ENCODE assay signal across 12 cellular contexts in the genomic region with DNA sequence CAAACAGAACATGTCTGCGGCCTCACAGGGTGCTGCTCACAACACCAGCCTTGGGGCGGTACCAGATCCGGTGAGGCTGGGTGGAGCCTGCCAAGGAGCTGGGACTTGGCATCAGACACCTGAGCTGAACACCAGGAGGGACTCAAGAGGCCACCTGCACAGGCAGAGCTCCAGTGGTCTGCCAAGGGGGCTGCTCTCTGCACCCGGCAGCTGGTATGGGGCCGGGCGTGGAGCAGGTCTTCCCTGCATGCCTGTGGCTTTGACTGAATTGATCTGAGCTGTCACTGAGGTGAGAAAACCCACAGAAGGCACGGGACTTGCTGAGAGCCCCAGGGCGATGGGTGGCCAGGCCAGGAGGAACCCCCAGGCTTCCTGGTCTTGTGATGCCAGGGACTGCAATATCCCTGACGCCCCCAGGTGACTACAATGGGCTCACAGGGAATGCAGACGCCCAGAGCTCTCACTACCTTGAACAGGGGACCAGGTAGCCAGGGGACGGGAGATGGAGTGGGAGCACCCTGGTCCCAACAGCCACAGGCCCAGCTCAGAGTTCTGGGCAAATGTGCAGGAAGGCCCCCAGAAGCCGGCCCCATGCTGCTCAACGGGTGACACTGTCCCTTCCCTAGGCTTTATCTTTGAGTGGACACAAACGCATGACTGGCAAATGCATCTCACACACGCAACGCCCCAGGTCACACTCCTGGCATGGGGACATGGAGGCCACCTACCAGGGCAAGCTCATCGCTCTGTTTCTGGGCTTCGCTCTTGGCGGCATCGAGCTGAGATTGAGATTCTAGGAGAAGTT. TPM values are rescaled to one million over a fixed set of nuclear protein-coding genes. Genes with fewer than 3 reads are reported as not detected.
DNase-seq lines count a peak whose midpoint lies in the region; ATAC-seq and TF ChIP-seq lines count a peak whose summit lies in the region.
"Had no signal": no experiment of that assay in that cellular context is flagged by ENCODE, and none has a peak within 500 bp of the region (broad histone marks: within the 10 kb centered on the region; RNA-seq: fewer than 3 reads in every experiment).

No MANE protein-coding gene starts in this region.

- H3K27me3 ChIP-seq in Peyer's patch = no peaks in the 10 kb centered on the region
- no peaks in the 10 kb centered on the region for H3K27me3 ChIP-seq in right atrium auricular region

- H3K4me3 ChIP-seq in Peyer's patch = no peak overlapping the region
- H3K4me3 ChIP-seq in right atrium auricular region = no peak overlapping the region

- H3K4me1 Mint-ChIP-seq in activated T-cell treated with anti-CD3 and anti-CD28 coated beads, Interleukin-2, amount 50 U/mL, for 72 hours (ENCODE audit: low read depth) = no peaks in the 10 kb centered on the region
- no peaks in the 10 kb centered on the region for H3K4me1 Mint-ChIP-seq in type B pancreatic cell (ENCODE audit: unreplicated experiment)
- H3K4me1 Mint-ChIP-seq in activated CD8-positive, alpha-beta T cell treated with anti-CD3 and anti-CD28 coated beads, Interleukin-2, amount 10 ng/mL, durations not matched to agents 7 days and 5 days (ENCODE audit: low read depth) = peaks cover 9% of the 10 kb centered on the region

- H3K9me3 ChIP-seq in Peyer's patch (no peaks in the 10 kb centered on the region), right atrium auricular region (no peaks in the 10 kb centered on the region)

- no peaks in the 10 kb centered on the region for H3K9me3 Mint-ChIP-seq in activated T-cell treated with anti-CD3 and anti-CD28 coated beads, Interleukin-2, amount 50 U/mL, for 72 hours
- H3K9me3 Mint-ChIP-seq in type B pancreatic cell = no peaks in the 10 kb centered on the region
- no peaks in the 10 kb centered on the region for H3K9me3 Mint-ChIP-seq in activated CD8-positive, alpha-beta T cell treated with anti-CD3 and anti-CD28 coated beads, Interleukin-2, amount 10 ng/mL, durations not matched to agents 7 days and 5 days (ENCODE audit: insufficient read depth)
- H3K9me3 Mint-ChIP-seq: naive thymus-derived CD4-positive, alpha-beta T cell; stimulated activated effector memory CD8-positive, alpha-beta T cell treated with anti-CD3 and anti-CD28 coated beads, Interleukin-12 subunit alpha, Interleukin-12 subunit beta, amount 100 ng/mL, for 72 hours had no signal

- no peak overlapping the region for H3K4me3 Mint-ChIP-seq in activated T-cell treated with anti-CD3 and anti-CD28 coated beads, Interleukin-2, amount 50 U/mL, for 72 hours
- no peak overlapping the region for H3K4me3 Mint-ChIP-seq in type B pancreatic cell
- H3K4me3 Mint-ChIP-seq in activated CD8-positive, alpha-beta T cell treated with anti-CD3 and anti-CD28 coated beads, Interleukin-2, amount 10 ng/mL, durations not matched to agents 7 days and 5 days = no peak overlapping the region
- H3K4me3 Mint-ChIP-seq: naive thymus-derived CD4-positive, alpha-beta T cell; stimulated activated effector memory CD8-positive, alpha-beta T cell treated with anti-CD3 and anti-CD28 coated beads, Interleukin-12 subunit alpha, Interleukin-12 subunit beta, amount 100 ng/mL, for 72 hours had no signal

- H3K27ac Mint-ChIP-seq in activated T-cell treated with anti-CD3 and anti-CD28 coated beads, Interleukin-2, amount 50 U/mL, for 72 hours = no peak overlapping the region
- no peak overlapping the region for H3K27ac Mint-ChIP-seq in type B pancreatic cell
- no peak overlapping the region for H3K27ac Mint-ChIP-seq in activated CD8-positive, alpha-beta T cell treated with anti-CD3 and anti-CD28 coated beads, Interleukin-2, amount 10 ng/mL, durations not matched to agents 7 days and 5 days
- H3K27ac Mint-ChIP-seq: stimulated activated effector memory CD8-positive, alpha-beta T cell treated with anti-CD3 and anti-CD28 coated beads, Interleukin-12 subunit alpha, Interleukin-12 subunit beta, amount 100 ng/mL, for 72 hours had no signal

- no peak for TF ChIP-seq POLR2A in Peyer's patch (IDR thresholded peaks at IDR 0.05)

- peaks cover 0 to 20% (median 0%) of the 10 kb centered on the region in 4 donors for H3K4me1 ChIP-seq in Peyer's patch
- peaks cover 0 to 30% of the 10 kb centered on the region in 2 donors for H3K4me1 ChIP-seq in right atrium auricular region

- CTCF ChIA-PET in activated CD8-positive, alpha-beta T cell treated with anti-CD3 and anti-CD28 coated beads, Interleukin-2, amount 10 ng/mL, durations not matched to agents 7 days and 5 days (lab: Charles Lee) = interaction anchor here (0.8 to 2.6 kb wide), 7 partner anchors 16 to 381 kb away, joined by 3 to 18 read pairs (median 4); no protein-coding TSS in a partner anchor

- peak; percentile 14 for DNase-seq in activated T-cell treated with anti-CD3 and anti-CD28 coated beads, Interleukin-2, amount 50 U/mL, for 1 hour
- no peak for DNase-seq in activated T-cell treated with anti-CD3 and anti-CD28 coated beads, Interleukin-2, amount 50 U/mL, for 72 hours
- peak; percentile 13 to 48 (median 45) for DNase-seq in Peyer's patch
- DNase-seq in right atrium auricular region (ENCODE audit: low spot score) = peak; percentile 58
- DNase-seq in type B pancreatic cell (ENCODE audit: extremely low spot score, unreplicated experiment) = peak; percentile 62
- DNase-seq in NCI-H1417 treated with DMSO at 0.1 percent for 48 hours (lab: John Stamatoyannopoulos, UW) = no peak
- DNase-seq in activated CD8-positive, alpha-beta T cell treated with anti-CD3 and anti-CD28 coated beads, Interleukin-2, amount 10 ng/mL, durations not matched to agents 7 days and 5 days = no peak
- DNase-seq: GF-D8, NCI-H526 treated with DMSO at 0.1 percent for 48 hours had no signal

- ATAC-seq in activated T-cell treated with anti-CD3 and anti-CD28 coated beads, Interleukin-2, amount 50 U/mL, for 72 hours (replicated peaks in 1 of 2) = no peak
- ATAC-seq in HG03039 (IDR thresholded peaks at IDR 0.05; ENCODE audit: unreplicated experiment) = no peak
- ATAC-seq in activated CD8-positive, alpha-beta T cell treated with anti-CD3 and anti-CD28 coated beads, Interleukin-2, amount 10 ng/mL, durations not matched to agents 7 days and 5 days = no peak

- H3K27ac ChIP-seq in Peyer's patch (no peak overlapping the region), right atrium auricular region (no peak overlapping the region)

- POLR2A ChIA-PET in activated CD8-positive, alpha-beta T cell treated with anti-CD3 and anti-CD28 coated beads, Interleukin-2, amount 10 ng/mL, durations not matched to agents 7 days and 5 days (lab: Charles Lee) = no interaction called here

- no peaks in the 10 kb centered on the region for H3K27me3 Mint-ChIP-seq in activated T-cell treated with anti-CD3 and anti-CD28 coated beads, Interleukin-2, amount 50 U/mL, for 72 hours (ENCODE audit: low read depth)
- H3K27me3 Mint-ChIP-seq in type B pancreatic cell = no peaks in the 10 kb centered on the region
- H3K27me3 Mint-ChIP-seq in activated CD8-positive, alpha-beta T cell treated with anti-CD3 and anti-CD28 coated beads, Interleukin-2, amount 10 ng/mL, durations not matched to agents 7 days and 5 days (ENCODE audit: low read depth) = no peaks in the 10 kb centered on the region
- H3K27me3 Mint-ChIP-seq: naive thymus-derived CD4-positive, alpha-beta T cell had no signal

- H3K36me3 ChIP-seq in Peyer's patch (peaks cover 0 to 84% (median 0%) of the 10 kb centered on the region in 3 donors), right atrium auricular region (peaks cover 81% of the 10 kb centered on the region)

- H3K36me3 Mint-ChIP-seq in activated T-cell treated with anti-CD3 and anti-CD28 coated beads, Interleukin-2, amount 50 U/mL, for 72 hours (ENCODE audit: insufficient read depth in 2 of 2) = no peaks in the 10 kb centered on the region
- peaks cover 3% of the 10 kb centered on the region for H3K36me3 Mint-ChIP-seq in type B pancreatic cell
- peaks cover 27% of the 10 kb centered on the region for H3K36me3 Mint-ChIP-seq in activated CD8-positive, alpha-beta T cell treated with anti-CD3 and anti-CD28 coated beads, Interleukin-2, amount 10 ng/mL, durations not matched to agents 7 days and 5 days (ENCODE audit: low read depth)

- TF ChIP-seq CTCF in Peyer's patch (IDR thresholded peaks at IDR 0.05) (no peak), right atrium auricular region (IDR thresholded peaks at IDR 0.05) (no peak), type B pancreatic cell (conservative IDR thresholded peaks at IDR 0.05) (peak; percentile 4)

RNA-seq across cellular contexts. Expression of a gene that starts 48.2 kb away (rescaled TPM):
- total RNA-seq in activated T-cell treated with anti-CD3 and anti-CD28 coated beads, Interleukin-2, amount 50 U/mL, for 72 hours = 10 to 100 TPM; 62.8 to 70.4 TPM
- 100 to 1,000 TPM; 111 to 151 (median 117) TPM for total RNA-seq in Peyer's patch
- total RNA-seq in right atrium auricular region = 100 to 1,000 TPM; 585 to 760 TPM
- 193 and 287 TPM in 2 replicates for total RNA-seq in type B pancreatic cell (ENCODE audit: low replicate concordance)
- 10 to 100 TPM; 59.0 to 63.6 TPM for total RNA-seq in activated CD8-positive, alpha-beta T cell treated with anti-CD3 and anti-CD28 coated beads, Interleukin-2, amount 10 ng/mL, durations not matched to agents 7 days and 5 days

Comparison
In these comparisons a context has a peak if more than half of its experiments do, and no peak if none do; other contexts are left out.
1. DNase-seq: peak in activated T-cell treated with anti-CD3 and anti-CD28 coated beads, Interleukin-2, amount 50 U/mL, for 1 hour (single experiment), Peyer's patch (3 of 3), right atrium auricular region (single experiment) and type B pancreatic cell (single experiment); none in activated T-cell treated with anti-CD3 and anti-CD28 coated beads, Interleukin-2, amount 50 U/mL, for 72 hours (0 of 2), NCI-H1417 treated with DMSO at 0.1 percent for 48 hours (single experiment) and activated CD8-positive, alpha-beta T cell treated with anti-CD3 and anti-CD28 coated beads, Interleukin-2, amount 10 ng/mL, durations not matched to agents 7 days and 5 days (single experiment).